Comparison of ENCODE assay signal across 17 cellular contexts in genomic region chr17:56289321-56289720, GRCh38.
"Had no signal": no experiment of that assay in that cellular context is flagged by ENCODE, and none has a peak within 500 bp of the region (broad histone marks: within the 10 kb centered on the region; RNA-seq: fewer than 3 reads in every experiment).

No MANE protein-coding gene starts in this region.

- H3K4me3 ChIP-seq: lung, smooth muscle cell, suprapubic skin had no signal

- H3K27me3 Mint-ChIP-seq: activated T-helper 17 cell treated with anti-CD3 and anti-CD28 coated beads, Interleukin-2, amount 50 U/mL, for 72 hours; effector memory CD8-positive, alpha-beta T cell; naive B cell had no signal

- H3K9me3 Mint-ChIP-seq: activated T-helper 17 cell treated with anti-CD3 and anti-CD28 coated beads, Interleukin-2, amount 50 U/mL, for 72 hours; effector memory CD8-positive, alpha-beta T cell; naive B cell had no signal

- H3K27me3 ChIP-seq: suprapubic skin had no signal

- H3K9me3 ChIP-seq: suprapubic skin had no signal

- DNase-seq: activated CD4-positive, alpha-beta T cell treated with anti-CD3 and anti-CD28 coated beads, Interleukin-2, amount 50 U/mL, for 48 hours; activated naive CD4-positive, alpha-beta T cell treated with Interleukin-2 at 50 U/mL for 16 hours; aorta; dermis blood vessel endothelial cell; effector memory CD8-positive, alpha-beta T cell; left colon; naive B cell; stimulated activated CD4-positive, alpha-beta T cell treated with anti-CD3 and anti-CD28 coated beads, Interleukin-4, amount 100 ng/mL, for 4 hours; stimulated activated CD8-positive, alpha-beta memory T cell treated with anti-CD3 and anti-CD28 coated beads, Interleukin-4, amount 100 ng/mL, for 48 hours; stimulated activated naive CD4-positive, alpha-beta T cell treated with Interleukin-2 at 50 U/mL for 16 hours; trophoblast cell; WERI-Rb-1 had no signal

- ATAC-seq: activated T-helper 17 cell treated with anti-CD3 and anti-CD28 coated beads, Interleukin-2, amount 50 U/mL, for 72 hours; effector memory CD8-positive, alpha-beta T cell had no signal

- H3K79me2 ChIP-seq: parathyroid adenoma had no signal

- H3K27ac ChIP-seq: parathyroid adenoma, suprapubic skin, WERI-Rb-1 had no signal

- H3K36me3 ChIP-seq: suprapubic skin, WERI-Rb-1 had no signal

- H3K4me2 ChIP-seq: smooth muscle cell had no signal

- H2AFZ ChIP-seq: parathyroid adenoma had no signal

- H3K4me1 ChIP-seq: parathyroid adenoma had no signal

- H3K4me3 Mint-ChIP-seq: naive B cell had no signal

- H3K36me3 Mint-ChIP-seq: naive B cell had no signal
